In genomic region chr12:460301-461230, GRCh38 we compare ENCODE assay signal across 8 cellular contexts. TPM values are rescaled to one million over a fixed set of nuclear protein-coding genes. Genes with fewer than 3 reads are reported as not detected.
A peak's percentile ranks its signal among the peaks of the same experiment; 100 is the strongest.
DNase-seq lines count a peak whose midpoint lies in the region; ATAC-seq and TF ChIP-seq lines count a peak whose summit lies in the region.

No MANE protein-coding gene starts in this region.

- TF ChIP-seq CTCF in GM20000 (IDR thresholded peaks at IDR 0.05; ENCODE audit: extremely low read depth, missing control alignments), result no peak
- no peak for TF ChIP-seq CTCF in MCF 10A (IDR thresholded peaks at IDR 0.05; ENCODE audit: unreplicated experiment)
- no peak for TF ChIP-seq CTCF in lower leg skin (IDR thresholded peaks at IDR 0.05)

- peak; percentile 79 for DNase-seq in GM20000 (ENCODE audit: low spot score)
- peak; percentile 14 for DNase-seq in T follicular helper cell (ENCODE audit: low read depth)
- no peak for DNase-seq in MCF 10A (ENCODE audit: unreplicated experiment)
- DNase-seq in lower leg skin (ENCODE audit: low spot score in 2 of 2), result no peak
- DNase-seq in stimulated activated naive B cell treated with anti-CD40 and anti-IgM and Interleukin-4, amounts not matched to agents 10 μg/mL and 1 μg/mL and 100 μg/mL, for 72 hours, result no peak
- no peak for DNase-seq in KG1 (lab: John Stamatoyannopoulos, UW)

- no peak for TF ChIP-seq POLR2A in lower leg skin (IDR thresholded peaks at IDR 0.05)

- H3K27ac Mint-ChIP-seq in MCF 10A (ENCODE audit: low read depth, unreplicated experiment), result no peak overlapping the region
- H3K27ac Mint-ChIP-seq in stimulated activated naive B cell treated with anti-CD40 and anti-IgM and Interleukin-4, amounts not matched to agents 10 μg/mL and 1 μg/mL and 100 μg/mL, for 72 hours, result peak overlapping the region; percentile 76

- POLR2A ChIA-PET in MCF 10A (lab: Yijun Ruan, JAX), result interaction anchor here (0.6 to 1.0 kb wide), 2 partner anchors 10 to 12 kb away, joined by 3 to 5 read pairs; no protein-coding TSS in a partner anchor

- intact Hi-C loops in MCF 10A (cut with micrococcal nuclease) (no loop called here), lower leg skin (cut with DNase I; ENCODE audit: low total_unique reads) (no loop called here)

- CTCF ChIA-PET in MCF 10A (lab: Yijun Ruan, JAX), result interaction anchor here (0.6 to 4.2 kb wide), 3 partner anchors 7 to 87 kb away, joined by 4 to 22 read pairs (median 6); no protein-coding TSS in a partner anchor

- 9 to 11% methylated on average over 34 to 51 of the region's 104 CpGs for WGBS in lower leg skin, 2 donors

- no peaks in the 10 kb centered on the region for H3K36me3 Mint-ChIP-seq in MCF 10A (ENCODE audit: insufficient read depth, unreplicated experiment)
- H3K36me3 Mint-ChIP-seq in stimulated activated naive B cell treated with anti-CD40 and anti-IgM and Interleukin-4, amounts not matched to agents 10 μg/mL and 1 μg/mL and 100 μg/mL, for 72 hours, result peaks cover 0 to 3% of the 10 kb centered on the region in 2 donors

- H3K9me3 Mint-ChIP-seq in MCF 10A (ENCODE audit: unreplicated experiment), result no peaks in the 10 kb centered on the region
- H3K9me3 Mint-ChIP-seq in stimulated activated naive B cell treated with anti-CD40 and anti-IgM and Interleukin-4, amounts not matched to agents 10 μg/mL and 1 μg/mL and 100 μg/mL, for 72 hours, result no peaks in the 10 kb centered on the region

- peaks cover 35% of the 10 kb centered on the region for H3K27me3 Mint-ChIP-seq in MCF 10A (ENCODE audit: insufficient read depth, unreplicated experiment)
- H3K27me3 Mint-ChIP-seq in stimulated activated naive B cell treated with anti-CD40 and anti-IgM and Interleukin-4, amounts not matched to agents 10 μg/mL and 1 μg/mL and 100 μg/mL, for 72 hours, result peaks cover 46 to 60% of the 10 kb centered on the region in 2 donors

- peak; percentile 70 to 77 for ATAC-seq in stimulated activated naive B cell treated with anti-CD40 and anti-IgM and Interleukin-4, amounts not matched to agents 10 μg/mL and 1 μg/mL and 100 μg/mL, for 72 hours (replicated peaks)
- ATAC-seq in HG03460 (IDR thresholded peaks at IDR 0.05; ENCODE audit: unreplicated experiment) (no peak), GM18873 (IDR thresholded peaks at IDR 0.05; ENCODE audit: low FRiP score, unreplicated experiment) (no peak)

- BruUV-seq in MCF 10A (replicated peaks; lab: Mats Ljungman, UMichigan), result no TSS peak

- peaks cover 27% of the 10 kb centered on the region for H3K4me1 Mint-ChIP-seq in MCF 10A (ENCODE audit: insufficient read depth, unreplicated experiment)
- peaks cover 6 to 8% of the 10 kb centered on the region in 2 donors for H3K4me1 Mint-ChIP-seq in stimulated activated naive B cell treated with anti-CD40 and anti-IgM and Interleukin-4, amounts not matched to agents 10 μg/mL and 1 μg/mL and 100 μg/mL, for 72 hours

- H3K4me3 Mint-ChIP-seq in MCF 10A (ENCODE audit: unreplicated experiment), result peak overlapping the region; percentile 71
- peak overlapping the region; percentile 78 to 81 for H3K4me3 Mint-ChIP-seq in stimulated activated naive B cell treated with anti-CD40 and anti-IgM and Interleukin-4, amounts not matched to agents 10 μg/mL and 1 μg/mL and 100 μg/mL, for 72 hours

- H3K4me3 ChIP-seq in lower leg skin (ENCODE audit: low read depth, poor library complexity, severe bottlenecking), result peak overlapping the region; percentile 31

RNA-seq across cellular contexts. Expression of gene B4GALNT3, which starts 0.8 kb away (rescaled TPM):
- 0.68 and 0.76 TPM in 2 replicates for total RNA-seq in MCF 10A (2022)
- 10 to 100 TPM; 35.8 to 65.4 (median 47.6) TPM for total RNA-seq in lower leg skin

RNA-seq across cellular contexts. Expression of gene CCDC77, which starts 59.1 kb away (rescaled TPM):
- total RNA-seq in MCF 10A (2022) (5.5 and 7.2 TPM in 2 replicates), lower leg skin (10 to 100 TPM in 1 of 4 donors, 1 to 10 TPM in 3; 3.4 to 18.3 (median 5.7) TPM)

Comparison
In these comparisons a context has a peak if more than half of its experiments do, and no peak if none do; other contexts are left out.
1. DNase-seq: peak in GM20000 (single experiment) and T follicular helper cell (single experiment); none in MCF 10A (single experiment), lower leg skin (0 of 2), stimulated activated naive B cell treated with anti-CD40 and anti-IgM and Interleukin-4, amounts not matched to agents 10 μg/mL and 1 μg/mL and 100 μg/mL, for 72 hours (single experiment) and KG1 (single experiment).
2. ATAC-seq: peak in stimulated activated naive B cell treated with anti-CD40 and anti-IgM and Interleukin-4, amounts not matched to agents 10 μg/mL and 1 μg/mL and 100 μg/mL, for 72 hours (2 of 2); none in HG03460 (single experiment) and GM18873 (single experiment).
3. RNA of gene B4GALNT3, which starts 0.8 kb away (total RNA-seq): 35.8 to 65.4 TPM in lower leg skin; 0.68 to 0.76 TPM in MCF 10A; every median in the first group is over 10 times any median in the second.